Comparison of ENCODE assay signal across 1 cellular context in genomic region chr10:3975016-3975415, GRCh38.
TF ChIP-seq lines count a peak whose summit lies in the region.

No MANE protein-coding gene starts in this region.

TF ChIP-seq in WTC11, 78 proteins besides CTCF, POLR2A, EP300 and RAD21 (continued from another document):
- TF ChIP-seq ATF3 (CRISPR knock-in tag; conservative IDR thresholded peaks at IDR 0.05), result no peak
- TF ChIP-seq ZNF423 (CRISPR knock-in tag; IDR thresholded peaks at IDR 0.05), result no peak
- TF ChIP-seq, protein P1, sequence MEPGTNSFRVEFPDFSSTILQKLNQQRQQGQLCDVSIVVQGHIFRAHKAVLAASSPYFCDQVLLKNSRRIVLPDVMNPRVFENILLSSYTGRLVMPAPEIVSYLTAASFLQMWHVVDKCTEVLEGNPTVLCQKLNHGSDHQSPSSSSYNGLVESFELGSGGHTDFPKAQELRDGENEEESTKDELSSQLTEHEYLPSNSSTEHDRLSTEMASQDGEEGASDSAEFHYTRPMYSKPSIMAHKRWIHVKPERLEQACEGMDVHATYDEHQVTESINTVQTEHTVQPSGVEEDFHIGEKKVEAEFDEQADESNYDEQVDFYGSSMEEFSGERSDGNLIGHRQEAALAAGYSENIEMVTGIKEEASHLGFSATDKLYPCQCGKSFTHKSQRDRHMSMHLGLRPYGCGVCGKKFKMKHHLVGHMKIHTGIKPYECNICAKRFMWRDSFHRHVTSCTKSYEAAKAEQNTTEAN (CRISPR knock-in tag; IDR thresholded peaks at IDR 0.05), result no peak
- no peak for TF ChIP-seq ZNF138 (CRISPR knock-in tag; conservative IDR thresholded peaks at IDR 0.05)
- TF ChIP-seq CREB1 (CRISPR knock-in tag; IDR thresholded peaks at IDR 0.05), result no peak
- TF ChIP-seq SMAD4 (CRISPR knock-in tag; IDR thresholded peaks at IDR 0.05), result no peak
- TF ChIP-seq NFE2L1 (CRISPR knock-in tag; IDR thresholded peaks at IDR 0.05), result no peak
- TF ChIP-seq, protein P2, sequence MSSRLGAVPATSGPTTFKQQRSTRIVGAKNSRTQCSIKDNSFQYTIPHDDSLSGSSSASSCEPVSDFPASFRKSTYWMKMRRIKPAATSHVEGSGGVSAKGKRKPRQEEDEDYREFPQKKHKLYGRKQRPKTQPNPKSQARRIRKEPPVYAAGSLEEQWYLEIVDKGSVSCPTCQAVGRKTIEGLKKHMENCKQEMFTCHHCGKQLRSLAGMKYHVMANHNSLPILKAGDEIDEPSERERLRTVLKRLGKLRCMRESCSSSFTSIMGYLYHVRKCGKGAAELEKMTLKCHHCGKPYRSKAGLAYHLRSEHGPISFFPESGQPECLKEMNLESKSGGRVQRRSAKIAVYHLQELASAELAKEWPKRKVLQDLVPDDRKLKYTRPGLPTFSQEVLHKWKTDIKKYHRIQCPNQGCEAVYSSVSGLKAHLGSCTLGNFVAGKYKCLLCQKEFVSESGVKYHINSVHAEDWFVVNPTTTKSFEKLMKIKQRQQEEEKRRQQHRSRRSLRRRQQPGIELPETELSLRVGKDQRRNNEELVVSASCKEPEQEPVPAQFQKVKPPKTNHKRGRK (CRISPR knock-in tag; IDR thresholded peaks at IDR 0.05; ENCODE audit: borderline replicate concordance), result no peak
